In genomic region chr22:28706845-28707244, GRCh38 we compare ENCODE assay signal across 29 cellular contexts.
"Had no signal": no experiment of that assay in that cellular context is flagged by ENCODE, and none has a peak within 500 bp of the region (broad histone marks: within the 10 kb centered on the region; RNA-seq: fewer than 3 reads in every experiment).

No MANE protein-coding gene starts in this region.

- H3K9me3 Mint-ChIP-seq: activated T-cell treated with anti-CD3 and anti-CD28 coated beads, Interleukin-2, amount 50 U/mL, for 24 hours; activated T-helper 2 cell treated with anti-CD3 and anti-CD28 coated beads, Interferon-gamma antibody, Interleukin-2, Interleukin-4, amounts not matched to agents 10 μg/mL and 5 μg/mL and 100 μg/mL, durations not matched to agents 14 hours and 24 hours and 36 hours; immature natural killer cell; neural progenitor cell; type B pancreatic cell had no signal

- H3K27me3 ChIP-seq: adrenal gland, ascending aorta, brain microvascular endothelial cell, foreskin keratinocyte, hepatocyte, left lung, neural progenitor cell, sigmoid colon, vagina had no signal

- H3K4me3 Mint-ChIP-seq: activated naive CD8-positive, alpha-beta T cell; activated T-cell treated with anti-CD3 and anti-CD28 coated beads, Interleukin-2, amount 50 U/mL, for 24 hours; immature natural killer cell; neural progenitor cell; type B pancreatic cell had no signal

- H3K79me2 ChIP-seq: hepatocyte had no signal

- DNase-seq: activated CD4-positive, alpha-beta T cell treated with anti-CD3 and anti-CD28 coated beads, Interleukin-2, amount 50 U/mL, for 4 hours; activated CD8-positive, alpha-beta memory T cell treated with anti-CD3 and anti-CD28 coated beads for 24 hours; activated CD8-positive, alpha-beta memory T cell treated with anti-CD3 and anti-CD28 coated beads, Interleukin-2, amount 50 U/mL, for 4 hours; activated naive CD4-positive, alpha-beta T cell; activated T-cell treated with anti-CD3 and anti-CD28 coated beads, Interleukin-2, amount 50 U/mL, for 24 hours; adrenal gland; brain microvascular endothelial cell; central memory CD4-positive, alpha-beta T cell; dermis blood vessel endothelial cell; effector CD8-positive, alpha-beta T cell; erythroblast; foreskin keratinocyte; immature natural killer cell; left lung; posterior cingulate gyrus; sigmoid colon; stimulated activated CD4-positive, alpha-beta T cell treated with anti-CD3 and anti-CD28 coated beads, Interleukin-15, amount 100 ng/mL, for 24 hours; stimulated activated CD8-positive, alpha-beta memory T cell treated with anti-CD3 and anti-CD28 coated beads, Interleukin-4, amount 100 ng/mL, for 48 hours; stimulated activated naive CD4-positive, alpha-beta T cell treated with Interleukin-2 at 50 U/mL for 16 hours; T-helper 9 cell had no signal

- H3K27me3 Mint-ChIP-seq: activated naive CD8-positive, alpha-beta T cell; activated T-cell treated with anti-CD3 and anti-CD28 coated beads, Interleukin-2, amount 50 U/mL, for 24 hours; type B pancreatic cell had no signal

- H3K27ac ChIP-seq: adrenal gland, ascending aorta, brain microvascular endothelial cell, foreskin keratinocyte, hepatocyte, left lung, neural progenitor cell, sigmoid colon, thoracic aorta, vagina had no signal

- H3K4me3 ChIP-seq: adrenal gland, ascending aorta, hepatocyte, left lung, neural progenitor cell, sigmoid colon, smooth muscle cell, thoracic aorta, vagina had no signal

- H3K4me1 ChIP-seq: neural progenitor cell had no signal

- H3K9me3 ChIP-seq: adrenal gland, ascending aorta, left lung, sigmoid colon, thoracic aorta, vagina had no signal

- H3K36me3 ChIP-seq: adrenal gland, brain microvascular endothelial cell, sigmoid colon, thoracic aorta, vagina had no signal

- H2AFZ ChIP-seq: hepatocyte, neural progenitor cell had no signal

- H3K27ac Mint-ChIP-seq: activated naive CD8-positive, alpha-beta T cell; activated T-cell treated with anti-CD3 and anti-CD28 coated beads, Interleukin-2, amount 50 U/mL, for 24 hours; activated T-helper 2 cell treated with anti-CD3 and anti-CD28 coated beads, Interferon-gamma antibody, Interleukin-2, Interleukin-4, amounts not matched to agents 10 μg/mL and 5 μg/mL and 100 μg/mL, durations not matched to agents 14 hours and 24 hours and 36 hours; immature natural killer cell; type B pancreatic cell had no signal

- H3K9ac ChIP-seq: neural progenitor cell had no signal

- H3K4me2 ChIP-seq: hepatocyte, neural progenitor cell, smooth muscle cell had no signal

- H3K4me1 Mint-ChIP-seq: immature natural killer cell had no signal

- ATAC-seq: foreskin keratinocyte, left lung had no signal
